In genomic region chr1:98322966-98323365, GRCh38 we compare ENCODE assay signal across 17 cellular contexts.
DNase-seq lines count a peak whose midpoint lies in the region; ATAC-seq, FAIRE-seq and TF ChIP-seq lines count a peak whose summit lies in the region.
"Had no signal": no experiment of that assay in that cellular context is flagged by ENCODE, and none has a peak within 500 bp of the region (broad histone marks: within the 10 kb centered on the region; RNA-seq: fewer than 3 reads in every experiment).

No MANE protein-coding gene starts in this region.

- H3K27ac Mint-ChIP-seq in endodermal cell: no peak overlapping the region
- H3K27ac Mint-ChIP-seq: stimulated activated naive B cell treated with anti-CD40 and anti-IgM and Interleukin-4, amounts not matched to agents 10 μg/mL and 1 μg/mL and 100 μg/mL, for 72 hours had no signal

- no peaks in the 10 kb centered on the region for H3K27me3 Mint-ChIP-seq in endodermal cell (ENCODE audit: insufficient read depth)
- H3K27me3 Mint-ChIP-seq: stimulated activated naive B cell treated with anti-CD40 and anti-IgM and Interleukin-4, amounts not matched to agents 10 μg/mL and 1 μg/mL and 100 μg/mL, for 72 hours had no signal

- H3K4me1 ChIP-seq in DND-41 (ENCODE audit: insufficient read depth, low read length) (peaks cover 64% of the 10 kb centered on the region), endodermal cell (ENCODE audit: control insufficient read depth, insufficient read depth, low read length) (peaks cover 6% of the 10 kb centered on the region), osteoblast (ENCODE audit: insufficient read depth, low read length) (peaks cover 59% of the 10 kb centered on the region)
- H3K4me1 ChIP-seq: colonic mucosa had no signal

- DNase-seq in DND-41: no peak
- DNase-seq in RCC 7860 (ENCODE audit: low spot score): peak; percentile 35
- DNase-seq in endodermal cell: no peak
- DNase-seq in osteoblast (ENCODE audit: insufficient read length, low spot score, missing footprints): no peak
- no peak for DNase-seq in NCI-H1694 (lab: John Stamatoyannopoulos, UW)
- no peak for DNase-seq in retina
- DNase-seq in OCI-M1 (lab: John Stamatoyannopoulos, UW): no peak
- DNase-seq in HUDEP-2 (lab: John Stamatoyannopoulos, UW; ENCODE audit: unreplicated experiment in 76 of 76): no peak
- DNase-seq: activated CD8-positive, alpha-beta memory T cell treated with anti-CD3 and anti-CD28 coated beads, Interleukin-2, amount 50 U/mL, for 48 hours; activated naive CD4-positive, alpha-beta T cell treated with anti-CD3 and anti-CD28 coated beads, Interleukin-2, amount 50 U/mL, for 16 hours; colonic mucosa; GOT3; NCI-H1105 treated with DMSO at 0.1 percent for 48 hours; NCI-H748 treated with DMSO at 0.1 percent for 48 hours; SHP77; stimulated activated CD4-positive, alpha-beta T cell treated with anti-CD3 and anti-CD28 coated beads, Interleukin-4, amount 100 ng/mL, for 1 hour; stimulated activated naive B cell treated with anti-CD40 and anti-IgM and Interleukin-4, amounts not matched to agents 10 μg/mL and 1 μg/mL and 100 μg/mL, for 72 hours had no signal

- H2AFZ ChIP-seq in DND-41 (ENCODE audit: low read depth, low read length) (peak overlapping the region; percentile 58), osteoblast (ENCODE audit: low read length) (no peak overlapping the region)

- H3K9ac ChIP-seq in DND-41 (ENCODE audit: low read depth, low read length) (peak overlapping the region; percentile 52), endodermal cell (ENCODE audit: extremely low read depth, low read length, poor library complexity, severe bottlenecking) (no peak overlapping the region)

- peaks cover 37% of the 10 kb centered on the region for H3K4me1 Mint-ChIP-seq in endodermal cell
- H3K4me1 Mint-ChIP-seq: stimulated activated naive B cell treated with anti-CD40 and anti-IgM and Interleukin-4, amounts not matched to agents 10 μg/mL and 1 μg/mL and 100 μg/mL, for 72 hours had no signal

- H3K36me3 ChIP-seq in DND-41 (ENCODE audit: insufficient read depth, low read length) (no peaks in the 10 kb centered on the region), endodermal cell (ENCODE audit: control insufficient read depth, insufficient read depth, low read length) (no peaks in the 10 kb centered on the region), osteoblast (ENCODE audit: insufficient read depth, low read length) (no peaks in the 10 kb centered on the region)
- H3K36me3 ChIP-seq: colonic mucosa had no signal

- ATAC-seq in DND-41 (ENCODE audit: insufficient read depth, low read depth): no peak
- ATAC-seq: stimulated activated naive B cell treated with anti-CD40 and anti-IgM and Interleukin-4, amounts not matched to agents 10 μg/mL and 1 μg/mL and 100 μg/mL, for 72 hours had no signal

- no peaks in the 10 kb centered on the region for H3K27me3 ChIP-seq in DND-41 (ENCODE audit: insufficient read depth, low read length, poor library complexity)
- no peaks in the 10 kb centered on the region for H3K27me3 ChIP-seq in endodermal cell (ENCODE audit: control insufficient read depth, insufficient read depth, low read length, poor library complexity, severe bottlenecking)
- H3K27me3 ChIP-seq in osteoblast (ENCODE audit: insufficient read depth, low read length): no peaks in the 10 kb centered on the region
- H3K27me3 ChIP-seq: colonic mucosa had no signal

- no peaks in the 10 kb centered on the region for H3K36me3 Mint-ChIP-seq in endodermal cell (ENCODE audit: low read depth)
- H3K36me3 Mint-ChIP-seq: stimulated activated naive B cell treated with anti-CD40 and anti-IgM and Interleukin-4, amounts not matched to agents 10 μg/mL and 1 μg/mL and 100 μg/mL, for 72 hours had no signal

- H3K9me3 ChIP-seq in DND-41 (ENCODE audit: insufficient read depth, low read length, severe bottlenecking): no peaks in the 10 kb centered on the region
- peaks cover 26% of the 10 kb centered on the region for H3K9me3 ChIP-seq in endodermal cell (ENCODE audit: control insufficient read depth, low read length)
- no peaks in the 10 kb centered on the region for H3K9me3 ChIP-seq in osteoblast (ENCODE audit: low read depth, low read length)
- H3K9me3 ChIP-seq: colonic mucosa had no signal

- peaks cover 9% of the 10 kb centered on the region for H3K9me3 Mint-ChIP-seq in endodermal cell
- H3K9me3 Mint-ChIP-seq: stimulated activated naive B cell treated with anti-CD40 and anti-IgM and Interleukin-4, amounts not matched to agents 10 μg/mL and 1 μg/mL and 100 μg/mL, for 72 hours had no signal

- H4K20me1 ChIP-seq in DND-41 (ENCODE audit: insufficient read depth, low read length): no peaks in the 10 kb centered on the region
- H4K20me1 ChIP-seq in osteoblast (ENCODE audit: insufficient read depth, low read length): no peaks in the 10 kb centered on the region

- H3K4me3 Mint-ChIP-seq in endodermal cell: no peak overlapping the region
- H3K4me3 Mint-ChIP-seq: stimulated activated naive B cell treated with anti-CD40 and anti-IgM and Interleukin-4, amounts not matched to agents 10 μg/mL and 1 μg/mL and 100 μg/mL, for 72 hours had no signal

- H3K4me2 ChIP-seq in DND-41 (ENCODE audit: insufficient read depth, low read length): peak overlapping the region; percentile 58
- H3K4me2 ChIP-seq in osteoblast (ENCODE audit: insufficient read depth, low read length): peak overlapping the region; percentile 60

- FAIRE-seq in RCC 7860 (lab: Jason Lieb, UNC): no peak

- H3K79me2 ChIP-seq in DND-41 (ENCODE audit: insufficient read depth, low read length) (no peaks in the 10 kb centered on the region), osteoblast (ENCODE audit: insufficient read depth, low read length) (no peaks in the 10 kb centered on the region)

- 100% methylated on average over 1 of the region's 1 CpG; no CpG with 5 or more reads in 1 of the 2 experiments for WGBS in endodermal cell (ENCODE audit: insufficient coverage in 1 of 2, insufficient read length in 1 of 2), 2 experiments

- H3K4me3 ChIP-seq in DND-41 (ENCODE audit: low read depth in 1 of 2, low read length in 2 of 2): no peak overlapping the region
- peak overlapping the region; percentile 59 for H3K4me3 ChIP-seq in endodermal cell (ENCODE audit: low read length)
- no peak overlapping the region for H3K4me3 ChIP-seq in osteoblast (ENCODE audit: insufficient read depth, low read length)
- H3K4me3 ChIP-seq: colonic mucosa had no signal

- TF ChIP-seq CTCF in DND-41 (IDR thresholded peaks at IDR 0.05; ENCODE audit: borderline replicate concordance, extremely low read depth, low read length, poor library complexity, severe bottlenecking) (no peak), endodermal cell (conservative IDR thresholded peaks at IDR 0.05) (no peak), osteoblast (IDR thresholded peaks at IDR 0.05; ENCODE audit: extremely low read depth, low read depth, low read length) (no peak)

- H3K27ac ChIP-seq in DND-41 (ENCODE audit: low read length) (peak overlapping the region; percentile 97), endodermal cell (ENCODE audit: low read depth, low read length) (no peak overlapping the region), osteoblast (ENCODE audit: low read depth, low read length) (peak overlapping the region; percentile 81)
- H3K27ac ChIP-seq: colonic mucosa had no signal
